ENCODE assay signal across 9 cellular contexts in the genomic region with DNA sequence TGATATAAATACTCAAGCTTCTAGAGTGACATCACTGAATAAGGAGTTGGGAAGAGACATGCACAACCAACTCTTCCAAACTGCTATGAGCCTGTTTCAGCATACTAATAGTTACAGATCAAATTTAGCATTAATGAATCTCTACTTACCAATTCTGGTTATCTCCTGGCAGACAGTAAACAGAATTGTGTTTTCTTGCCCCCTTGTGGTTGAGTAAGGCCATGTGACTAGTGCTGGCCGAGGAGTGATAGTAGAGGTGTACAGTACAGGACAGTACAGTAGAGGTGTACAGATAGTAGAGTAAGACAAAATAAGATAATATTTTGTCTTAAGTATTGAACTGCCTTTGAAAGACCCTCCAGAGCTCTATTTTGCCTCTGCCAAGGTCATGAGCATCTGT.
DNase-seq lines count a peak whose midpoint lies in the region; ATAC-seq and TF ChIP-seq lines count a peak whose summit lies in the region.
"Had no signal": no experiment of that assay in that cellular context is flagged by ENCODE, and none has a peak within 500 bp of the region (broad histone marks: within the 10 kb centered on the region; RNA-seq: fewer than 3 reads in every experiment).

No MANE protein-coding gene starts in this region.

- no peak for ATAC-seq in naive thymus-derived CD4-positive, alpha-beta T cell
- ATAC-seq: activated T-cell treated with anti-CD3 and anti-CD28 coated beads, Interleukin-2, amount 50 U/mL, for 72 hours had no signal

- H3K36me3 ChIP-seq in Loucy (ENCODE audit: insufficient read depth, low read length), result no peaks in the 10 kb centered on the region
- no peaks in the 10 kb centered on the region for H3K36me3 ChIP-seq in neural progenitor cell
- no peaks in the 10 kb centered on the region for H3K36me3 ChIP-seq in naive thymus-derived CD4-positive, alpha-beta T cell (ENCODE audit: control insufficient read depth in 2 of 3, insufficient read depth in 3 of 3, low read length in 3 of 3)
- H3K36me3 ChIP-seq in vagina, result no peaks in the 10 kb centered on the region

- H3K27me3 Mint-ChIP-seq in neural progenitor cell (ENCODE audit: insufficient read depth, low read depth), result no peaks in the 10 kb centered on the region
- no peaks in the 10 kb centered on the region for H3K27me3 Mint-ChIP-seq in naive thymus-derived CD4-positive, alpha-beta T cell

- DNase-seq in NCI-H1417 (lab: John Stamatoyannopoulos, UW) (peak in 2 of 3 experiments; percentile 21 to 68), NCI-H1417 treated with DMSO at 0.1 percent for 48 hours (lab: John Stamatoyannopoulos, UW) (no peak), cerebellar cortex (ENCODE audit: low spot score) (peak; percentile 17), neural progenitor cell (ENCODE audit: low spot score) (peak; percentile 47), A172 (ENCODE audit: low spot score) (no peak), vagina (ENCODE audit: extremely low spot score in 2 of 2) (no peak)
- no peak for DNase-seq in naive thymus-derived CD4-positive, alpha-beta T cell
- DNase-seq: activated T-cell treated with anti-CD3 and anti-CD28 coated beads, Interleukin-2, amount 50 U/mL, for 72 hours had no signal

- no peaks in the 10 kb centered on the region for H3K79me2 ChIP-seq in Loucy (ENCODE audit: insufficient read depth, low read length)
- H3K79me2 ChIP-seq in neural progenitor cell (ENCODE audit: low read depth), result no peaks in the 10 kb centered on the region

- no peaks in the 10 kb centered on the region for H3K4me1 Mint-ChIP-seq in neural progenitor cell
- no peaks in the 10 kb centered on the region for H3K4me1 Mint-ChIP-seq in naive thymus-derived CD4-positive, alpha-beta T cell

- intact Hi-C loops in naive thymus-derived CD4-positive, alpha-beta T cell (cut with micrococcal nuclease), result no loop called here
- intact Hi-C loops in vagina (cut with DNase I), result no loop called here

- no peak for TF ChIP-seq POLR2A in vagina (IDR thresholded peaks at IDR 0.05)

- no peaks in the 10 kb centered on the region for H3F3A ChIP-seq in Loucy (ENCODE audit: low read depth)
- H3F3A ChIP-seq in neural progenitor cell (ENCODE audit: low read depth), result no peaks in the 10 kb centered on the region

- no peak overlapping the region for H3K27ac ChIP-seq in neural progenitor cell
- no peak overlapping the region for H3K27ac ChIP-seq in naive thymus-derived CD4-positive, alpha-beta T cell (ENCODE audit: low read depth, low read length)
- H3K27ac ChIP-seq in vagina, result no peak overlapping the region

- no peak overlapping the region for H3K4me3 Mint-ChIP-seq in neural progenitor cell
- no peak overlapping the region for H3K4me3 Mint-ChIP-seq in naive thymus-derived CD4-positive, alpha-beta T cell
- H3K4me3 Mint-ChIP-seq: activated T-cell treated with anti-CD3 and anti-CD28 coated beads, Interleukin-2, amount 50 U/mL, for 72 hours had no signal

- POLR2A ChIA-PET in naive thymus-derived CD4-positive, alpha-beta T cell (lab: Charles Lee), result no interaction called here

- H3K4me3 ChIP-seq in Loucy (ENCODE audit: low read length, poor library complexity, severe bottlenecking) (no peak overlapping the region), neural progenitor cell (no peak overlapping the region), vagina (no peak overlapping the region)
- H3K4me3 ChIP-seq in naive thymus-derived CD4-positive, alpha-beta T cell (ENCODE audit: low read length), result no peak overlapping the region

- CTCF ChIA-PET in naive thymus-derived CD4-positive, alpha-beta T cell (lab: Charles Lee), result no interaction called here

- H3K4me1 ChIP-seq in Loucy (ENCODE audit: insufficient read depth, low read length, poor library complexity, severe bottlenecking), result no peaks in the 10 kb centered on the region
- H3K4me1 ChIP-seq in neural progenitor cell, result no peaks in the 10 kb centered on the region
- no peaks in the 10 kb centered on the region for H3K4me1 ChIP-seq in naive thymus-derived CD4-positive, alpha-beta T cell (ENCODE audit: control insufficient read depth in 2 of 2, insufficient read depth in 2 of 2, low read length in 2 of 2)
- no peaks in the 10 kb centered on the region for H3K4me1 ChIP-seq in vagina

- no peak overlapping the region for H3K9ac ChIP-seq in Loucy (ENCODE audit: low read depth, low read length, poor library complexity, severe bottlenecking)
- H3K9ac ChIP-seq in neural progenitor cell, result no peak overlapping the region

- no peak overlapping the region for H2AFZ ChIP-seq in Loucy (ENCODE audit: low read length)
- peak overlapping the region; percentile 35 for H2AFZ ChIP-seq in neural progenitor cell (replicated peaks)

- H4K20me1 ChIP-seq in Loucy (ENCODE audit: insufficient read depth, low read length, poor library complexity, severe bottlenecking) (no peaks in the 10 kb centered on the region), neural progenitor cell (ENCODE audit: low read depth) (no peaks in the 10 kb centered on the region)

- H3K4me2 ChIP-seq in Loucy (ENCODE audit: low read depth, low read length, poor library complexity, severe bottlenecking) (no peak overlapping the region), neural progenitor cell (no peak overlapping the region)

- H3K27me3 ChIP-seq in Loucy (ENCODE audit: insufficient read depth, low read length, poor library complexity, severe bottlenecking), result no peaks in the 10 kb centered on the region
- no peaks in the 10 kb centered on the region for H3K27me3 ChIP-seq in neural progenitor cell
- H3K27me3 ChIP-seq in naive thymus-derived CD4-positive, alpha-beta T cell (ENCODE audit: control insufficient read depth in 2 of 2, insufficient read depth in 2 of 2, low read length in 2 of 2), result no peaks in the 10 kb centered on the region
- no peaks in the 10 kb centered on the region for H3K27me3 ChIP-seq in vagina

- H3K36me3 Mint-ChIP-seq in neural progenitor cell, result no peaks in the 10 kb centered on the region
- H3K36me3 Mint-ChIP-seq in naive thymus-derived CD4-positive, alpha-beta T cell, result no peaks in the 10 kb centered on the region

- no peaks in the 10 kb centered on the region for H3K9me2 ChIP-seq in Loucy (replicated peaks; ENCODE audit: low read depth, low read length)

- no peaks in the 10 kb centered on the region for H3K9me3 ChIP-seq in Loucy (ENCODE audit: insufficient read depth, low read depth, low read length)
- no peaks in the 10 kb centered on the region for H3K9me3 ChIP-seq in neural progenitor cell (ENCODE audit: low read depth)
- no peaks in the 10 kb centered on the region for H3K9me3 ChIP-seq in naive thymus-derived CD4-positive, alpha-beta T cell (ENCODE audit: control insufficient read depth in 2 of 3, low read length in 3 of 3)
- H3K9me3 ChIP-seq in vagina, result no peaks in the 10 kb centered on the region

- peak; percentile 60 for TF ChIP-seq CTCF in Loucy (conservative IDR thresholded peaks at IDR 0.05; ENCODE audit: low read length)
- peak; percentile 67 for TF ChIP-seq CTCF in neural progenitor cell (IDR thresholded peaks at IDR 0.05)
- TF ChIP-seq CTCF in vagina (IDR thresholded peaks at IDR 0.05), result peak in 1 of 3 experiments; percentile 5

- no peaks in the 10 kb centered on the region for H3K9me3 Mint-ChIP-seq in neural progenitor cell
- peaks cover 0 to 5% (median 2%) of the 10 kb centered on the region in 11 donors for H3K9me3 Mint-ChIP-seq in naive thymus-derived CD4-positive, alpha-beta T cell

- no peak overlapping the region for H3K27ac Mint-ChIP-seq in neural progenitor cell
- no peak overlapping the region for H3K27ac Mint-ChIP-seq in naive thymus-derived CD4-positive, alpha-beta T cell
- H3K27ac Mint-ChIP-seq: activated T-cell treated with anti-CD3 and anti-CD28 coated beads, Interleukin-2, amount 50 U/mL, for 72 hours had no signal

Comparison
In these comparisons a context has a peak if more than half of its experiments do, and no peak if none do; other contexts are left out.
1. DNase-seq: peak in NCI-H1417 (2 of 3), cerebellar cortex (single experiment) and neural progenitor cell (single experiment); none in NCI-H1417 treated with DMSO at 0.1 percent for 48 hours (single experiment), naive thymus-derived CD4-positive, alpha-beta T cell (0 of 9), A172 (single experiment) and vagina (0 of 2).